Comparison of ENCODE assay signal across 1 cellular context in genomic region chr22:42444060-42444904, GRCh38.
A peak's percentile ranks its signal among the peaks of the same experiment; 100 is the strongest.
TF ChIP-seq lines count a peak whose summit lies in the region.

No MANE protein-coding gene starts in this region.

TF ChIP-seq in HEK293, 187 proteins besides CTCF, POLR2A, EP300 and RAD21 (continued from another document and continues in another):
- TF ChIP-seq, protein P1, sequence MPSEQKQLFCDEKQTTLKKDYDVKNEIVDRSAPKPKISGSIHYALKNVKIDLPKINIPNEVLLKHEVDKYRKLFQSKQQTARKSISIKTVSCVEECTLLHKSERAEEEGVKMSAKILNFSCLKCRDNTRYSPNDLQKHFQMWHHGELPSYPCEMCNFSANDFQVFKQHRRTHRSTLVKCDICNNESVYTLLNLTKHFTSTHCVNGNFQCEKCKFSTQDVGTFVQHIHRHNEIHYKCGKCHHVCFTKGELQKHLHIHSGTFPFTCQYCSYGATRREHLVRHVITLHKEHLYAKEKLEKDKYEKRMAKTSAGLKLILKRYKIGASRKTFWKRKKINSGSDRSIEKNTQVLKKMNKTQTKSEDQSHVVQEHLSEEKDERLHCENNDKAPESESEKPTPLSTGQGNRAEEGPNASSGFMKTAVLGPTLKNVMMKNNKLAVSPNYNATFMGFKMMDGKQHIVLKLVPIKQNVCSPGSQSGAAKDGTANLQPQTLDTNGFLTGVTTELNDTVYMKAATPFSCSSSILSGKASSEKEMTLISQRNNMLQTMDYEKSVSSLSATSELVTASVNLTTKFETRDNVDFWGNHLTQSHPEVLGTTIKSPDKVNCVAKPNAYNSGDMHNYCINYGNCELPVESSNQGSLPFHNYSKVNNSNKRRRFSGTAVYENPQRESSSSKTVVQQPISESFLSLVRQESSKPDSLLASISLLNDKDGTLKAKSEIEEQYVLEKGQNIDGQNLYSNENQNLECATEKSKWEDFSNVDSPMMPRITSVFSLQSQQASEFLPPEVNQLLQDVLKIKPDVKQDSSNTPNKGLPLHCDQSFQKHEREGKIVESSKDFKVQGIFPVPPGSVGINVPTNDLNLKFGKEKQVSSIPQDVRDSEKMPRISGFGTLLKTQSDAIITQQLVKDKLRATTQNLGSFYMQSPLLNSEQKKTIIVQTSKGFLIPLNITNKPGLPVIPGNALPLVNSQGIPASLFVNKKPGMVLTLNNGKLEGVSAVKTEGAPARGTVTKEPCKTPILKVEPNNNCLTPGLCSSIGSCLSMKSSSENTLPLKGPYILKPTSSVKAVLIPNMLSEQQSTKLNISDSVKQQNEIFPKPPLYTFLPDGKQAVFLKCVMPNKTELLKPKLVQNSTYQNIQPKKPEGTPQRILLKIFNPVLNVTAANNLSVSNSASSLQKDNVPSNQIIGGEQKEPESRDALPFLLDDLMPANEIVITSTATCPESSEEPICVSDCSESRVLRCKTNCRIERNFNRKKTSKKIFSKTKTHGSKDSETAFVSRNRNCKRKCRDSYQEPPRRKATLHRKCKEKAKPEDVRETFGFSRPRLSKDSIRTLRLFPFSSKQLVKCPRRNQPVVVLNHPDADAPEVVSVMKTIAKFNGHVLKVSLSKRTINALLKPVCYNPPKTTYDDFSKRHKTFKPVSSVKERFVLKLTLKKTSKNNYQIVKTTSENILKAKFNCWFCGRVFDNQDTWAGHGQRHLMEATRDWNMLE (tag by site-specific recombination; conservative IDR thresholded peaks at IDR 0.05; ENCODE audit: low read depth) = no peak
- TF ChIP-seq PRDM2 (tag by site-specific recombination; IDR thresholded peaks at IDR 0.05; ENCODE audit: borderline replicate concordance) (no peak), BCL11B (tag by site-specific recombination; IDR thresholded peaks at IDR 0.05; ENCODE audit: low read depth) (no peak), ZNF473 (tag by site-specific recombination; IDR thresholded peaks at IDR 0.05) (no peak), ZNF513 (tag by site-specific recombination; IDR thresholded peaks at IDR 0.05) (no peak), ZNF501 (tag by site-specific recombination; IDR thresholded peaks at IDR 0.05) (no peak; the same call in 1 of the 2 replicates), ZNF76 (tag by site-specific recombination; IDR thresholded peaks at IDR 0.05; ENCODE audit: borderline replicate concordance, low read depth) (peak; percentile 49; the same call in 1 of the 2 replicates), RBAK (tag by site-specific recombination; IDR thresholded peaks at IDR 0.05) (no peak), ZNF335 (tag by site-specific recombination; conservative IDR thresholded peaks at IDR 0.05) (peak; percentile 44), ZNF248 (tag by site-specific recombination; IDR thresholded peaks at IDR 0.05) (no peak), KLF1 (tag by site-specific recombination; IDR thresholded peaks at IDR 0.05) (no peak; the same call in 1 of the 2 replicates), ZNF707 (tag by site-specific recombination; IDR thresholded peaks at IDR 0.05) (no peak), ZNF449 (tag by site-specific recombination; IDR thresholded peaks at IDR 0.05) (no peak), ZNF391 (tag by site-specific recombination; IDR thresholded peaks at IDR 0.05; ENCODE audit: borderline replicate concordance, low read depth) (no peak), ZNF776 (tag by site-specific recombination; IDR thresholded peaks at IDR 0.05; ENCODE audit: borderline replicate concordance) (no peak), PATZ1 (tag by site-specific recombination; IDR thresholded peaks at IDR 0.05) (peak; percentile 80), ZFP37 (tag by site-specific recombination; IDR thresholded peaks at IDR 0.05) (no peak), MYNN (tag by site-specific recombination; IDR thresholded peaks at IDR 0.05; ENCODE audit: borderline replicate concordance) (no peak), ZNF549 (tag by site-specific recombination; IDR thresholded peaks at IDR 0.05) (no peak), ZNF623 (tag by site-specific recombination; IDR thresholded peaks at IDR 0.05) (peak; percentile 16; the same call in 1 of the 2 replicates), ZNF596 (tag by site-specific recombination; IDR thresholded peaks at IDR 0.05) (no peak), SP2 (tag by site-specific recombination; IDR thresholded peaks at IDR 0.05) (no peak; the same call in 1 of the 2 replicates), YY1 (tag by site-specific recombination; IDR thresholded peaks at IDR 0.05) (peak; percentile 73), ZNF560 (tag by site-specific recombination; IDR thresholded peaks at IDR 0.05; ENCODE audit: borderline replicate concordance) (no peak), KLF8 (tag by site-specific recombination; IDR thresholded peaks at IDR 0.05) (0 out of 2 replicates have a peak, but pooled peaks have one; percentile 17), ZNF514 (tag by site-specific recombination; IDR thresholded peaks at IDR 0.05) (no peak), TCF7L2 (IDR thresholded peaks at IDR 0.05; ENCODE audit: borderline replicate concordance, low read depth, low read length) (peak; percentile 41; the same call in 1 of the 2 replicates), ZNF785 (tag by site-specific recombination; IDR thresholded peaks at IDR 0.05) (peak; percentile 60)
- TF ChIP-seq, protein P2, sequence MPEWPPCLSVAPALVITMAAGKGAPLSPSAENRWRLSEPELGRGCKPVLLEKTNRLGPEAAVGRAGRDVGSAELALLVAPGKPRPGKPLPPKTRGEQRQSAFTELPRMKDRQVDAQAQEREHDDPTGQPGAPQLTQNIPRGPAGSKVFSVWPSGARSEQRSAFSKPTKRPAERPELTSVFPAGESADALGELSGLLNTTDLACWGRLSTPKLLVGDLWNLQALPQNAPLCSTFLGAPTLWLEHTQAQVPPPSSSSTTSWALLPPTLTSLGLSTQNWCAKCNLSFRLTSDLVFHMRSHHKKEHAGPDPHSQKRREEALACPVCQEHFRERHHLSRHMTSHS (tag by site-specific recombination; IDR thresholded peaks at IDR 0.05) = no peak
- TF ChIP-seq, protein P3, sequence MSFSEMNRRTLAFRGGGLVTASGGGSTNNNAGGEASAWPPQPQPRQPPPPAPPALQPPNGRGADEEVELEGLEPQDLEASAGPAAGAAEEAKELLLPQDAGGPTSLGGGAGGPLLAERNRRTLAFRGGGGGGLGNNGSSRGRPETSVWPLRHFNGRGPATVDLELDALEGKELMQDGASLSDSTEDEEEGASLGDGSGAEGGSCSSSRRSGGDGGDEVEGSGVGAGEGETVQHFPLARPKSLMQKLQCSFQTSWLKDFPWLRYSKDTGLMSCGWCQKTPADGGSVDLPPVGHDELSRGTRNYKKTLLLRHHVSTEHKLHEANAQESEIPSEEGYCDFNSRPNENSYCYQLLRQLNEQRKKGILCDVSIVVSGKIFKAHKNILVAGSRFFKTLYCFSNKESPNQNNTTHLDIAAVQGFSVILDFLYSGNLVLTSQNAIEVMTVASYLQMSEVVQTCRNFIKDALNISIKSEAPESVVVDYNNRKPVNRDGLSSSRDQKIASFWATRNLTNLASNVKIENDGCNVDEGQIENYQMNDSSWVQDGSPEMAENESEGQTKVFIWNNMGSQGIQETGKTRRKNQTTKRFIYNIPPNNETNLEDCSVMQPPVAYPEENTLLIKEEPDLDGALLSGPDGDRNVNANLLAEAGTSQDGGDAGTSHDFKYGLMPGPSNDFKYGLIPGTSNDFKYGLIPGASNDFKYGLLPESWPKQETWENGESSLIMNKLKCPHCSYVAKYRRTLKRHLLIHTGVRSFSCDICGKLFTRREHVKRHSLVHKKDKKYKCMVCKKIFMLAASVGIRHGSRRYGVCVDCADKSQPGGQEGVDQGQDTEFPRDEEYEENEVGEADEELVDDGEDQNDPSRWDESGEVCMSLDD (tag by site-specific recombination; IDR thresholded peaks at IDR 0.05) = no peak
- TF ChIP-seq, protein P4, sequence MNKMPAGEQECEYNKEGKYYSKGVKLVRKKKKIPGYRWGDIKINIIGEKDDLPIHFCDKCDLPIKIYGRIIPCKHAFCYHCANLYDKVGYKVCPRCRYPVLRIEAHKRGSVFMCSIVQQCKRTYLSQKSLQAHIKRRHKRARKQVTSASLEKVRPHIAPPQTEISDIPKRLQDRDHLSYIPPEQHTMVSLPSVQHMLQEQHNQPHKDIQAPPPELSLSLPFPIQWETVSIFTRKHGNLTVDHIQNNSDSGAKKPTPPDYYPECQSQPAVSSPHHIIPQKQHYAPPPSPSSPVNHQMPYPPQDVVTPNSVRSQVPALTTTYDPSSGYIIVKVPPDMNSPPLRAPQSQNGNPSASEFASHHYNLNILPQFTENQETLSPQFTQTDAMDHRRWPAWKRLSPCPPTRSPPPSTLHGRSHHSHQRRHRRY (tag by site-specific recombination; IDR thresholded peaks at IDR 0.05) = no peak
